In the genomic region with DNA sequence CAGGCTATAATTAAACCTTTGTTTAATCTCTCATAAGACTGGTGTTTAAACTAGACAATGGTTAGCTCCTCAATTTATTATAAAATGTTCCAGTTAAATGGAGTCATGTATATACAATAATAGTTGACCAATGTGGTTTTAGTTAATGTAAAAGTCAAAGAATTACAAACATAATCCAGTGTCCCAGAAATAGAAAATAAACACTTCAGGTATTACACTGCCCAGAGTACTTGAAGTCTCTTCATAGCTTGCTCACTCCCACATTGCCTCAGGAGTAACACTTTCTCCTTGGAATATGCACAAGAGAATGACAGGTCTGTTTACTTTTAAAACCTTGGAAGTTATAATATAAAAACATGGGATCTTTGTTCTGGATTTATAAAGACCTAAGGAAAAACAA, we compare ENCODE assay signal across 12 cellular contexts.
A peak's percentile ranks its signal among the peaks of the same experiment; 100 is the strongest.
DNase-seq lines count a peak whose midpoint lies in the region; TF ChIP-seq lines count a peak whose summit lies in the region.
"Had no signal": no experiment of that assay in that cellular context is flagged by ENCODE, and none has a peak within 500 bp of the region (broad histone marks: within the 10 kb centered on the region; RNA-seq: fewer than 3 reads in every experiment).

No MANE protein-coding gene starts in this region.

- no peak overlapping the region for H2BK5ac ChIP-seq in trophoblast cell (ENCODE audit: low read depth, low read length, poor library complexity)

- no peak for TF ChIP-seq EP300 in stomach (IDR thresholded peaks at IDR 0.05)

- peaks cover 4 to 13% of the 10 kb centered on the region in 2 experiments for H3K4me1 ChIP-seq in trophoblast cell (ENCODE audit: control insufficient read depth in 1 of 2, insufficient read depth in 2 of 2, low read length in 2 of 2)
- peaks cover 14 to 80% (median 33%) of the 10 kb centered on the region in 4 donors for H3K4me1 ChIP-seq in stomach

- H3K9ac ChIP-seq in trophoblast cell (ENCODE audit: low read length), result no peak overlapping the region

- H3K27me3 ChIP-seq in trophoblast cell (ENCODE audit: insufficient read depth, low read length), result no peaks in the 10 kb centered on the region
- H3K27me3 ChIP-seq in stomach, result no peaks in the 10 kb centered on the region

- no peak overlapping the region for H3K18ac ChIP-seq in trophoblast cell (ENCODE audit: low read length)

- H2AFZ ChIP-seq in trophoblast cell (ENCODE audit: insufficient read depth, low read length, poor library complexity), result no peak overlapping the region

- peaks cover 57 to 60% (median 59%) of the 10 kb centered on the region in 3 donors for H3K4me1 Mint-ChIP-seq in IgD-negative memory B cell
- peaks cover 73% of the 10 kb centered on the region for H3K4me1 Mint-ChIP-seq in activated naive CD8-positive, alpha-beta T cell treated with anti-CD3 and anti-CD28 coated beads for 36 hours

- no peaks in the 10 kb centered on the region for H3K27me3 Mint-ChIP-seq in IgD-negative memory B cell
- H3K27me3 Mint-ChIP-seq in activated naive CD8-positive, alpha-beta T cell treated with anti-CD3 and anti-CD28 coated beads for 36 hours, result no peaks in the 10 kb centered on the region
- H3K27me3 Mint-ChIP-seq: activated CD8-positive, alpha-beta memory T cell treated with anti-CD3 and anti-CD28 coated beads, Interleukin-2, amount 10 ng/mL, durations not matched to agents 7 days and 5 days had no signal

- H3K4me3 ChIP-seq in trophoblast cell (ENCODE audit: low read depth, low read length) (no peak overlapping the region), stomach (no peak overlapping the region)
- H3K4me3 ChIP-seq: lung had no signal

- H4K12ac ChIP-seq in trophoblast cell (ENCODE audit: low read depth, low read length), result no peak overlapping the region

- no peak overlapping the region for H4K8ac ChIP-seq in trophoblast cell (ENCODE audit: low read depth, low read length)

- no peak overlapping the region for H2BK12ac ChIP-seq in trophoblast cell (ENCODE audit: low read length)

- H3K79me1 ChIP-seq in trophoblast cell (ENCODE audit: low read length), result no peaks in the 10 kb centered on the region

- H3K9me3 ChIP-seq in trophoblast cell (ENCODE audit: insufficient read depth, low read depth, low read length), result no peaks in the 10 kb centered on the region
- no peaks in the 10 kb centered on the region for H3K9me3 ChIP-seq in stomach

- no peak overlapping the region for H3K14ac ChIP-seq in trophoblast cell (ENCODE audit: low read length)

- no peak overlapping the region for H3K4me2 ChIP-seq in trophoblast cell (ENCODE audit: low read length)

- peaks cover 25% of the 10 kb centered on the region for H3K36me3 Mint-ChIP-seq in IgD-negative memory B cell
- peaks cover 89% of the 10 kb centered on the region for H3K36me3 Mint-ChIP-seq in activated naive CD8-positive, alpha-beta T cell treated with anti-CD3 and anti-CD28 coated beads for 36 hours

- H3K79me2 ChIP-seq in trophoblast cell (ENCODE audit: control insufficient read depth, insufficient read depth, low read length, poor library complexity), result peaks cover 2% of the 10 kb centered on the region

- peak overlapping the region in 2 of 3 donors; percentile 84 to 86 for H3K27ac Mint-ChIP-seq in IgD-negative memory B cell
- peak overlapping the region; percentile 100 for H3K27ac Mint-ChIP-seq in activated naive CD8-positive, alpha-beta T cell treated with anti-CD3 and anti-CD28 coated beads for 36 hours

- peak overlapping the region in 2 of 4 donors; percentile 40 to 83 for H3K4me3 Mint-ChIP-seq in IgD-negative memory B cell
- H3K4me3 Mint-ChIP-seq in activated naive CD8-positive, alpha-beta T cell treated with anti-CD3 and anti-CD28 coated beads for 36 hours, result no peak overlapping the region
- H3K4me3 Mint-ChIP-seq: activated CD8-positive, alpha-beta memory T cell treated with anti-CD3 and anti-CD28 coated beads, Interleukin-2, amount 10 ng/mL, durations not matched to agents 7 days and 5 days had no signal

- no peaks in the 10 kb centered on the region for H3K9me3 Mint-ChIP-seq in IgD-negative memory B cell
- H3K9me3 Mint-ChIP-seq in activated naive CD8-positive, alpha-beta T cell treated with anti-CD3 and anti-CD28 coated beads for 36 hours, result peaks cover 1% of the 10 kb centered on the region

- no peak overlapping the region for H2AK5ac ChIP-seq in trophoblast cell (ENCODE audit: low read length)

- H2BK120ac ChIP-seq in trophoblast cell (ENCODE audit: insufficient read depth, low read length, poor library complexity), result no peak overlapping the region

- no peak for TF ChIP-seq POLR2A in stomach (IDR thresholded peaks at IDR 0.05)

- H3K27ac ChIP-seq in trophoblast cell (ENCODE audit: low read depth, low read length) (peak overlapping the region; percentile 9), stomach (peak overlapping the region in 2 of 5 donors; percentile 9 to 76)

- intact Hi-C loops in stomach (cut with DNase I; ENCODE audit: low total_unique reads), result no loop called here

- H3K4ac ChIP-seq in trophoblast cell (ENCODE audit: low read depth, low read length), result no peak overlapping the region

- peak; percentile 24 for DNase-seq in NCI-H748 treated with DMSO at 0.1 percent for 48 hours (lab: John Stamatoyannopoulos, UW)
- no peak for DNase-seq in NCI-H748 (lab: John Stamatoyannopoulos, UW; ENCODE audit: unreplicated experiment)
- no peak for DNase-seq in activated naive CD8-positive, alpha-beta T cell treated with anti-CD3 and anti-CD28 coated beads for 36 hours
- DNase-seq in trophoblast cell, result no peak
- DNase-seq in dedifferentiated amniotic fluid mesenchymal stem cell (ENCODE audit: extremely low spot score), result no peak
- no peak for DNase-seq in DMS114 treated with DMSO at 0.1 percent for 48 hours (lab: John Stamatoyannopoulos, UW; ENCODE audit: unreplicated experiment)
- DNase-seq in stomach, result no peak
- DNase-seq: ACHN; activated CD8-positive, alpha-beta memory T cell treated with anti-CD3 and anti-CD28 coated beads, Interleukin-2, amount 10 ng/mL, durations not matched to agents 7 days and 5 days; NCI-H524 treated with DMSO at 0.1 percent for 48 hours had no signal

- H3K36me3 ChIP-seq in trophoblast cell (ENCODE audit: control insufficient read depth in 1 of 2, insufficient read depth in 2 of 2, low read length in 2 of 2) (peaks cover 4 to 36% of the 10 kb centered on the region in 2 experiments), stomach (peaks cover 0 to 36% (median 16%) of the 10 kb centered on the region in 4 donors)

- H3K23ac ChIP-seq in trophoblast cell (ENCODE audit: low read length), result no peak overlapping the region

- no peak overlapping the region for H4K91ac ChIP-seq in trophoblast cell (ENCODE audit: low read depth, low read length)

- no peak for TF ChIP-seq CTCF in stomach (IDR thresholded peaks at IDR 0.05)
